Comparison of ENCODE assay signal across 8 cellular contexts in genomic region chr6:24583463-24584389, GRCh38.
DNase-seq lines count a peak whose midpoint lies in the region; ATAC-seq and TF ChIP-seq lines count a peak whose summit lies in the region.

No MANE protein-coding gene starts in this region.

- TF ChIP-seq CTCF in GM12873 (IDR thresholded peaks at IDR 0.05; ENCODE audit: insufficient read depth, low read depth, low read length, missing control alignments): peak; percentile 78

- intact Hi-C loops in left colon (cut with DNase I, micrococcal nuclease): loop anchor here in 1 of 2 donors (2.0 to 10.0 kb wide), 3 partner anchors 111 to 491 kb away; no protein-coding TSS in a partner anchor

- DNase-seq in NCI-H226 (peak; percentile 31), cerebellum (ENCODE audit: low spot score) (peak; percentile 69), left colon (peak; percentile 55 to 89)
- DNase-seq in stimulated activated CD4-positive, alpha-beta T cell treated with anti-CD3 and anti-CD28 coated beads, Interleukin-4, amount 100 ng/mL, for 24 hours: peak; percentile 79

- ATAC-seq in HG03139 (IDR thresholded peaks at IDR 0.05; ENCODE audit: unreplicated experiment) (peak; percentile 54), left colon (peak; percentile 83), HG02970 (IDR thresholded peaks at IDR 0.05; ENCODE audit: low FRiP score, unreplicated experiment) (no peak)
- ATAC-seq in activated CD4-positive, CD25-positive, alpha-beta regulatory T cell treated with anti-CD3 and anti-CD28 coated beads, Interleukin-2, amount 50 U/mL, for 24 hours: peak; percentile 63
